ENCODE assay signal across 1 cellular context in the genomic region with DNA sequence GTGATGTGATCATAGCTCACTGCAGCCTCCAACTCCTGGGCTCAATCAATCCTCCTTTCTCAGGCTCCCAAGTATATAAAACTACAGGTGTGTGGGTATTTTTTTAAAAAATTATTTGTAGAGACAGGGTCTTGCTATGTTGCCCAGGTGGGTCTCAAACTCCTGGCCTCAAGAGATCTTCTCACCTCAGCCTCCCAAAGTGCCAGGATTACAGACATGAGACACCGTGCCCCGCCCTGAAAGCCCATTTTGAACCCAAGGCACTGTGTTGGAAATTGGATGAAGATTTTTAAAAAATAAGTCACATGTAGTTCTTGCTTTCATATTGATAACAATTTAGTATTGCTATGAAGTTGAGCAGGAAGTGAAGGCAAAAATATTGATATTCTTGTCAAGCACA.
TF ChIP-seq lines count a peak whose summit lies in the region.

No MANE protein-coding gene starts in this region.

TF ChIP-seq in GM23338, 12 proteins besides CTCF, POLR2A, EP300 and RAD21:
- TF ChIP-seq ZNF331 (CRISPR knock-in tag; IDR thresholded peaks at IDR 0.05; ENCODE audit: low read depth) (no peak), CREB1 (CRISPR knock-in tag; IDR thresholded peaks at IDR 0.05; ENCODE audit: low read depth) (no peak), ZNF114 (CRISPR knock-in tag; IDR thresholded peaks at IDR 0.05) (no peak), EZH2 (IDR thresholded peaks at IDR 0.05; ENCODE audit: low read depth, unreplicated experiment) (no peak), JUNB (IDR thresholded peaks at IDR 0.05; ENCODE audit: unreplicated experiment) (no peak), POLR2AphosphoS5 (IDR thresholded peaks at IDR 0.05; ENCODE audit: low read depth) (no peak), NANOG (IDR thresholded peaks at IDR 0.05; ENCODE audit: borderline replicate concordance) (no peak), STAT1 (IDR thresholded peaks at IDR 0.05; ENCODE audit: unreplicated experiment) (no peak)
- TF ChIP-seq, protein P1, sequence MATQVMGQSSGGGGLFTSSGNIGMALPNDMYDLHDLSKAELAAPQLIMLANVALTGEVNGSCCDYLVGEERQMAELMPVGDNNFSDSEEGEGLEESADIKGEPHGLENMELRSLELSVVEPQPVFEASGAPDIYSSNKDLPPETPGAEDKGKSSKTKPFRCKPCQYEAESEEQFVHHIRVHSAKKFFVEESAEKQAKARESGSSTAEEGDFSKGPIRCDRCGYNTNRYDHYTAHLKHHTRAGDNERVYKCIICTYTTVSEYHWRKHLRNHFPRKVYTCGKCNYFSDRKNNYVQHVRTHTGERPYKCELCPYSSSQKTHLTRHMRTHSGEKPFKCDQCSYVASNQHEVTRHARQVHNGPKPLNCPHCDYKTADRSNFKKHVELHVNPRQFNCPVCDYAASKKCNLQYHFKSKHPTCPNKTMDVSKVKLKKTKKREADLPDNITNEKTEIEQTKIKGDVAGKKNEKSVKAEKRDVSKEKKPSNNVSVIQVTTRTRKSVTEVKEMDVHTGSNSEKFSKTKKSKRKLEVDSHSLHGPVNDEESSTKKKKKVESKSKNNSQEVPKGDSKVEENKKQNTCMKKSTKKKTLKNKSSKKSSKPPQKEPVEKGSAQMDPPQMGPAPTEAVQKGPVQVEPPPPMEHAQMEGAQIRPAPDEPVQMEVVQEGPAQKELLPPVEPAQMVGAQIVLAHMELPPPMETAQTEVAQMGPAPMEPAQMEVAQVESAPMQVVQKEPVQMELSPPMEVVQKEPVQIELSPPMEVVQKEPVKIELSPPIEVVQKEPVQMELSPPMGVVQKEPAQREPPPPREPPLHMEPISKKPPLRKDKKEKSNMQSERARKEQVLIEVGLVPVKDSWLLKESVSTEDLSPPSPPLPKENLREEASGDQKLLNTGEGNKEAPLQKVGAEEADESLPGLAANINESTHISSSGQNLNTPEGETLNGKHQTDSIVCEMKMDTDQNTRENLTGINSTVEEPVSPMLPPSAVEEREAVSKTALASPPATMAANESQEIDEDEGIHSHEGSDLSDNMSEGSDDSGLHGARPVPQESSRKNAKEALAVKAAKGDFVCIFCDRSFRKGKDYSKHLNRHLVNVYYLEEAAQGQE (IDR thresholded peaks at IDR 0.05; ENCODE audit: unreplicated experiment), result no peak
